In genomic region chr6:160767647-160768019, GRCh38 we compare ENCODE assay signal across 9 cellular contexts.
A peak's percentile ranks its signal among the peaks of the same experiment; 100 is the strongest.
DNase-seq lines count a peak whose midpoint lies in the region; ATAC-seq and TF ChIP-seq lines count a peak whose summit lies in the region.
"Had no signal": no experiment of that assay in that cellular context is flagged by ENCODE, and none has a peak within 500 bp of the region (broad histone marks: within the 10 kb centered on the region; RNA-seq: fewer than 3 reads in every experiment).

No MANE protein-coding gene starts in this region.

- H3K4me1 Mint-ChIP-seq in endodermal cell: peaks cover 12% of the 10 kb centered on the region

- H3K36me3 ChIP-seq in endodermal cell (ENCODE audit: control insufficient read depth, insufficient read depth, low read length) (no peaks in the 10 kb centered on the region), spleen (no peaks in the 10 kb centered on the region)

- H3K36me3 Mint-ChIP-seq in endodermal cell (ENCODE audit: low read depth): peaks cover 7% of the 10 kb centered on the region

- TF ChIP-seq CTCF in endodermal cell (conservative IDR thresholded peaks at IDR 0.05) (peak; percentile 22), spleen (IDR thresholded peaks at IDR 0.05 in 8 of 11, conservative IDR thresholded peaks at IDR 0.05 in 3 of 11) (peak in 1 of 11 experiments; percentile 13)

- H3K27ac Mint-ChIP-seq in endodermal cell: peak overlapping the region; percentile 68
- H3K27ac Mint-ChIP-seq: dendritic cell treated with granulocyte-macrophage colony-stimulating factor and Interleukin-4, amounts not matched to agents 40 ng/mL and 50 ng/mL, for 4 days; stimulated activated naive CD8-positive, alpha-beta T cell treated with anti-CD3 and anti-CD28 coated beads, Interleukin-15, Interleukin-2, amounts not matched to agents 100 ng/mL and 50 ng/mL, for 24 hours had no signal

- no peak overlapping the region for H3K27ac ChIP-seq in endodermal cell (ENCODE audit: low read depth, low read length)
- H3K27ac ChIP-seq in spleen: no peak overlapping the region

- peak overlapping the region; percentile 80 for H3K4me3 Mint-ChIP-seq in endodermal cell

- peaks cover 17% of the 10 kb centered on the region for H3K9me3 Mint-ChIP-seq in endodermal cell

- DNase-seq in endodermal cell (no peak), spleen (no peak), activated gamma-delta T cell (lab: John Stamatoyannopoulos, UW) (no peak), NCI-H2227 treated with DMSO at 0.1 percent for 48 hours (lab: John Stamatoyannopoulos, UW) (no peak)

- H3K4me3 ChIP-seq in endodermal cell (ENCODE audit: low read length) (peak overlapping the region; percentile 81), spleen (peak overlapping the region in 5 of 8 donors; percentile 11 to 64 (median 21))

- WGBS in endodermal cell (ENCODE audit: insufficient coverage in 1 of 2, insufficient read length in 1 of 2), 2 experiments: 60 to 68% methylated on average over 3 to 5 of the region's 5 CpGs
- 44 to 56% (median 47%) methylated on average over 5 of the region's 5 CpGs for WGBS in spleen, 5 donors

- H3K27me3 ChIP-seq in endodermal cell (ENCODE audit: control insufficient read depth, insufficient read depth, low read length, poor library complexity, severe bottlenecking) (peaks cover 5% of the 10 kb centered on the region), spleen (replicated peaks in 1 of 7) (peaks cover 0 to 35% (median 14%) of the 10 kb centered on the region in 7 donors)

- ATAC-seq in GM21360 (IDR thresholded peaks at IDR 0.05; ENCODE audit: unreplicated experiment) (peak; percentile 7), HG03135 (IDR thresholded peaks at IDR 0.05; ENCODE audit: unreplicated experiment) (peak; percentile 7), HG03460 (IDR thresholded peaks at IDR 0.05; ENCODE audit: unreplicated experiment) (no peak)

- H3K9me3 ChIP-seq in endodermal cell (ENCODE audit: control insufficient read depth, low read length) (peaks cover 5% of the 10 kb centered on the region), spleen (peaks cover 0 to 4% (median 2%) of the 10 kb centered on the region in 8 donors)

- H3K4me1 ChIP-seq in endodermal cell (ENCODE audit: control insufficient read depth, insufficient read depth, low read length): peaks cover 4% of the 10 kb centered on the region
- peaks cover 0 to 15% (median 11%) of the 10 kb centered on the region in 6 donors for H3K4me1 ChIP-seq in spleen

- TF ChIP-seq POLR2A in spleen (IDR thresholded peaks at IDR 0.05): no peak

- intact Hi-C loops in spleen (cut with DNase I; ENCODE audit: low total_unique reads): no loop called here

- no peak overlapping the region for H3K9ac ChIP-seq in endodermal cell (ENCODE audit: extremely low read depth, low read length, poor library complexity, severe bottlenecking)

- H3K27me3 Mint-ChIP-seq in endodermal cell (ENCODE audit: insufficient read depth): peaks cover 5% of the 10 kb centered on the region
